Comparison of ENCODE assay signal across 12 cellular contexts in genomic region chr1:86296305-86297205, GRCh38.
"Had no signal": no experiment of that assay in that cellular context is flagged by ENCODE, and none has a peak within 500 bp of the region (broad histone marks: within the 10 kb centered on the region; RNA-seq: fewer than 3 reads in every experiment).

No MANE protein-coding gene starts in this region.

- DNase-seq: activated CD4-positive, alpha-beta memory T cell treated with anti-CD3 and anti-CD28 coated beads, Interleukin-2, amount 10 ng/mL, durations not matched to agents 7 days and 5 days; activated naive CD4-positive, alpha-beta T cell; naive thymus-derived CD4-positive, alpha-beta T cell; nucleus accumbens; stimulated activated CD4-positive, alpha-beta T cell treated with anti-CD3 and anti-CD28 coated beads, Interleukin-12 subunit alpha, Interleukin-12 subunit beta, amount 100 ng/mL, for 4 hours; stimulated activated naive CD4-positive, alpha-beta T cell; T-helper 17 cell; trophoblast cell had no signal

- H3K27ac ChIP-seq: ascending aorta, gastroesophageal sphincter, VCaP had no signal

- ATAC-seq: gastroesophageal sphincter; naive thymus-derived CD4-positive, alpha-beta T cell; sciatic nerve; T-helper 17 cell had no signal

- H3K4me1 ChIP-seq: ascending aorta, gastroesophageal sphincter had no signal

- H3K4me3 ChIP-seq: ascending aorta, gastroesophageal sphincter had no signal

- H3K27me3 ChIP-seq: ascending aorta, gastroesophageal sphincter had no signal

- H3K36me3 ChIP-seq: ascending aorta, gastroesophageal sphincter had no signal

- H3K9me3 ChIP-seq: ascending aorta, gastroesophageal sphincter had no signal
